13 cellular contexts compared by ENCODE assay signal in genomic region chr11:8728566-8728965, GRCh38. TPM values are rescaled to one million over a fixed set of nuclear protein-coding genes. Genes with fewer than 3 reads are reported as not detected.
DNase-seq lines count a peak whose midpoint lies in the region; ATAC-seq and TF ChIP-seq lines count a peak whose summit lies in the region.
"Had no signal": no experiment of that assay in that cellular context is flagged by ENCODE, and none has a peak within 500 bp of the region (broad histone marks: within the 10 kb centered on the region; RNA-seq: fewer than 3 reads in every experiment).

No MANE protein-coding gene starts in this region.

- H3K9me3 Mint-ChIP-seq in stimulated activated naive CD8-positive, alpha-beta T cell treated with anti-CD3 and anti-CD28 coated beads, Interleukin-15, amount 100 ng/mL, for 72 hours = no peaks in the 10 kb centered on the region

- intact Hi-C loops in left lung (cut with DNase I) (no loop called here), vagina (cut with DNase I) (no loop called here)

- H3K27ac Mint-ChIP-seq in stimulated activated naive CD8-positive, alpha-beta T cell treated with anti-CD3 and anti-CD28 coated beads, Interleukin-15, amount 100 ng/mL, for 72 hours = no peak overlapping the region
- H3K27ac Mint-ChIP-seq: activated naive CD8-positive, alpha-beta T cell had no signal

- peaks cover 0 to 26% of the 10 kb centered on the region in 2 donors for H3K36me3 ChIP-seq in left lung
- H3K36me3 ChIP-seq in vagina = peaks cover 0 to 16% of the 10 kb centered on the region in 2 donors
- H3K36me3 ChIP-seq: gastrocnemius medialis had no signal

- DNase-seq in stimulated activated naive CD8-positive, alpha-beta T cell treated with anti-CD3 and anti-CD28 coated beads, Interleukin-15, Interleukin-2, amounts not matched to agents 100 U/mL and 50 U/mL, for 24 hours = no peak
- DNase-seq in stimulated activated naive CD8-positive, alpha-beta T cell treated with anti-CD3 and anti-CD28 coated beads, Interleukin-15, amount 100 ng/mL, for 72 hours = no peak
- DNase-seq in astrocyte of the cerebellum (ENCODE audit: low read depth) = peak; percentile 54
- no peak for DNase-seq in left lung
- no peak for DNase-seq in vagina (ENCODE audit: extremely low spot score in 2 of 2)
- no peak for DNase-seq in DMS153 treated with DMSO at 0.1 percent for 48 hours (lab: John Stamatoyannopoulos, UW; ENCODE audit: unreplicated experiment)
- no peak for DNase-seq in GM13977 (ENCODE audit: low spot score)
- DNase-seq in Ammon's horn (ENCODE audit: low spot score) = no peak
- DNase-seq: gastrocnemius medialis, NCI-H1417 treated with DMSO at 0.1 percent for 48 hours, SIG-M5 had no signal

- H3K4me1 Mint-ChIP-seq in stimulated activated naive CD8-positive, alpha-beta T cell treated with anti-CD3 and anti-CD28 coated beads, Interleukin-15, amount 100 ng/mL, for 72 hours = no peaks in the 10 kb centered on the region

- peaks cover 10% of the 10 kb centered on the region for H3K27me3 Mint-ChIP-seq in stimulated activated naive CD8-positive, alpha-beta T cell treated with anti-CD3 and anti-CD28 coated beads, Interleukin-15, amount 100 ng/mL, for 72 hours
- H3K27me3 Mint-ChIP-seq: activated naive CD8-positive, alpha-beta T cell had no signal

- H3K27me3 ChIP-seq in left lung = no peaks in the 10 kb centered on the region
- no peaks in the 10 kb centered on the region for H3K27me3 ChIP-seq in vagina
- H3K27me3 ChIP-seq: gastrocnemius medialis had no signal

- no peak overlapping the region for H3K27ac ChIP-seq in left lung
- H3K27ac ChIP-seq in vagina = peak overlapping the region; percentile 1
- H3K27ac ChIP-seq: A549, gastrocnemius medialis had no signal

- no peak overlapping the region for H3K4me3 Mint-ChIP-seq in stimulated activated naive CD8-positive, alpha-beta T cell treated with anti-CD3 and anti-CD28 coated beads, Interleukin-15, amount 100 ng/mL, for 72 hours
- H3K4me3 Mint-ChIP-seq: activated naive CD8-positive, alpha-beta T cell had no signal

- H3K4me1 ChIP-seq in left lung = peaks cover 16 to 34% of the 10 kb centered on the region in 2 donors
- H3K4me1 ChIP-seq in vagina = peaks cover 43% of the 10 kb centered on the region

- H3K4me3 ChIP-seq in astrocyte of the cerebellum (ENCODE audit: low read depth, low read length) (no peak overlapping the region), left lung (no peak overlapping the region), vagina (no peak overlapping the region)
- H3K4me3 ChIP-seq: A549, gastrocnemius medialis had no signal

- no peaks in the 10 kb centered on the region for H3K9me3 ChIP-seq in left lung
- no peaks in the 10 kb centered on the region for H3K9me3 ChIP-seq in vagina
- H3K9me3 ChIP-seq: A549, gastrocnemius medialis had no signal

- TF ChIP-seq CTCF in astrocyte of the cerebellum (IDR thresholded peaks at IDR 0.05; ENCODE audit: low read depth, low read length, missing control alignments) = no peak
- no peak for TF ChIP-seq CTCF in left lung (IDR thresholded peaks at IDR 0.05)
- TF ChIP-seq CTCF in vagina (IDR thresholded peaks at IDR 0.05) = no peak
- no peak for TF ChIP-seq CTCF in GM13977 (IDR thresholded peaks at IDR 0.05; ENCODE audit: extremely low read depth, insufficient read depth, missing control alignments)

- no peak for TF ChIP-seq POLR2A in vagina (IDR thresholded peaks at IDR 0.05)

- peak; percentile 34 for ATAC-seq in stimulated activated naive CD8-positive, alpha-beta T cell treated with anti-CD3 and anti-CD28 coated beads, Interleukin-15, Interleukin-2, amounts not matched to agents 100 U/mL and 50 U/mL, for 24 hours
- ATAC-seq in stimulated activated naive CD8-positive, alpha-beta T cell treated with anti-CD3 and anti-CD28 coated beads, Interleukin-15, amount 100 ng/mL, for 72 hours = no peak
- ATAC-seq in left lung = peak; percentile 42
- ATAC-seq: A549, gastrocnemius medialis had no signal

- in situ Hi-C loops in astrocyte of the cerebellum (cut with HindIII; ENCODE audit: low sequenced_read_pairs) (no loop called here), GM13977 (cut with MboI; ENCODE audit: low pct_unique_long_range_greater_than_20kb, low sequenced_read_pairs, unreplicated experiment) (no loop called here)

RNA-seq across cellular contexts. Expression of gene RPL27A, which starts 46.0 kb away (rescaled TPM):
- total RNA-seq in left lung (100 to 1,000 TPM; 724 to 741 TPM), vagina (1,279 TPM)

RNA-seq across cellular contexts. Expression of gene TRIM66, which starts 46.1 kb away (rescaled TPM):
- 10 to 100 TPM in 1 of 2 donors, 1 to 10 TPM in 1; 7.3 to 14.3 TPM for total RNA-seq in left lung
- total RNA-seq in vagina = 12.8 TPM
